ENCODE assay signal across 8 cellular contexts in genomic region chr16:68737046-68737729, GRCh38. TPM values are rescaled to one million over a fixed set of nuclear protein-coding genes. Genes with fewer than 3 reads are reported as not detected.
DNase-seq lines count a peak whose midpoint lies in the region; ATAC-seq, FAIRE-seq and TF ChIP-seq lines count a peak whose summit lies in the region.

Gene CDH1 (plus strand): TSS chr16:68737292. CDS start chr16:68737416, 124 bp downstream.

- no peak for ATAC-seq in HG03378 (IDR thresholded peaks at IDR 0.05; ENCODE audit: unreplicated experiment)
- ATAC-seq in HG02970 (IDR thresholded peaks at IDR 0.05; ENCODE audit: low FRiP score, unreplicated experiment) = no peak

- DNase-seq in GM13976 (ENCODE audit: low spot score) (peak; percentile 65), NCI-H748 treated with DMSO at 0.1 percent for 48 hours (lab: John Stamatoyannopoulos, UW) (peak; percentile 63), T47D (ENCODE audit: low read depth in 1 of 2, low spot score in 1 of 2) (peak; percentile 95 to 99), lower leg skin (ENCODE audit: low spot score in 2 of 2) (peak; percentile 71 to 92), substantia nigra (lab: John Stamatoyannopoulos, UW) (peak in 15 of 49 donors; percentile 3 to 56 (median 21)), GM19239 (ENCODE audit: insufficient read length, low spot score) (no peak)

- 2 to 3% methylated on average over 25 to 26 of the region's 63 CpGs for WGBS in lower leg skin, 2 donors

- H3K4me3 ChIP-seq in lower leg skin (ENCODE audit: low read depth, poor library complexity, severe bottlenecking) = peak within 1 kb of the TSS; percentile 40

- in situ Hi-C loops in GM13976 (cut with MboI; ENCODE audit: low sequenced_read_pairs, unreplicated experiment) (no loop called here), T47D (cut with HindIII; ENCODE audit: low pct_unique_long_range_greater_than_20kb, low sequenced_read_pairs) (no loop called here)

- FAIRE-seq in GM19239 (lab: Jason Lieb, UNC) = no peak

- peak within 1 kb of the TSS; percentile 81 for H3K27ac ChIP-seq in substantia nigra (ENCODE audit: low read depth, low read length, poor library complexity, severe bottlenecking)

- intact Hi-C loops in lower leg skin (cut with DNase I; ENCODE audit: low total_unique reads) = no loop called here

- TF ChIP-seq CTCF in GM13976 (IDR thresholded peaks at IDR 0.05; ENCODE audit: borderline replicate concordance, control extremely low read depth, extremely low read depth, insufficient read depth, missing control alignments) = no peak
- no peak for TF ChIP-seq CTCF in lower leg skin (IDR thresholded peaks at IDR 0.05)

- no peak for TF ChIP-seq POLR2A in lower leg skin (IDR thresholded peaks at IDR 0.05)

RNA-seq across cellular contexts. Expression of gene CDH1, which starts in this region (rescaled TPM):
- 100 to 1,000 TPM; 156 to 243 (median 188) TPM for total RNA-seq in lower leg skin
